Comparison of ENCODE assay signal across 20 cellular contexts in the genomic region with DNA sequence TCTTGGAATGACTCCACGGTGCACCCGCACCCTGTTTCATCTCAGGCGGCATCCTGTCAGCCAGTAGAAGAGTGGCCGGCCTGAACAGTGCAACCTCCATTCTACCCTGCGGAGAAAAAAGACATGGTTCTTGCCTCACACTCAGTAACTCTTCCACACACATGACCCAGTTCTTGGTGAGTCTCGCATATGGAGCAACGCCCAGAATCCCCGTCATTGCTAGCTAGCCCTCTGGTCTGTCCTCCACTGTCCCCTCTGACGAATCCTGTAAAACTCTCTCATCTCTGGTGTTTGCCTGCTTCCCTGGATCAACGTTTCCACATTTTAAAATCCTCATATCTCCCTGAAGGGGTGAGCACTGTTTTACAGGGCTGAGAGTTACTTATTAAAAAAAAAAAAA. TPM values are rescaled to one million over a fixed set of nuclear protein-coding genes. Genes with fewer than 3 reads are reported as not detected.
"Had no signal": no experiment of that assay in that cellular context is flagged by ENCODE, and none has a peak within 500 bp of the region (broad histone marks: within the 10 kb centered on the region; RNA-seq: fewer than 3 reads in every experiment).

No MANE protein-coding gene starts in this region.

- H3K36me3 ChIP-seq: esophagus squamous epithelium, neutrophil, spleen, upper lobe of right lung, WERI-Rb-1 had no signal

- H3K27me3 ChIP-seq: upper lobe of right lung had no signal

- H3K4me3 ChIP-seq: esophagus squamous epithelium, mucosa of descending colon, spleen, upper lobe of right lung had no signal

- H3K9me3 ChIP-seq: esophagus squamous epithelium, mucosa of descending colon, neutrophil, spleen, upper lobe of right lung had no signal

- DNase-seq: activated CD4-positive, alpha-beta memory T cell treated with anti-CD3 and anti-CD28 coated beads, Interleukin-2, amount 10 ng/mL, durations not matched to agents 7 days and 5 days; activated CD4-positive, alpha-beta T cell treated with anti-CD3 and anti-CD28 coated beads for 36 hours; activated naive CD4-positive, alpha-beta T cell treated with anti-CD3 and anti-CD28 coated beads for 36 hours; activated T-cell treated with anti-CD3 and anti-CD28 coated beads, Interleukin-2, amount 50 U/mL, for 24 hours; effector memory CD8-positive, alpha-beta T cell; esophagus squamous epithelium; mucosa of descending colon; naive thymus-derived CD4-positive, alpha-beta T cell; spleen; stimulated activated naive B cell treated with anti-CD40 and anti-IgM and Interleukin-4, amounts not matched to agents 10 μg/mL and 1 μg/mL and 100 μg/mL, for 72 hours; upper lobe of right lung; WERI-Rb-1 had no signal

- H3K27ac ChIP-seq: esophagus squamous epithelium, neutrophil, spleen, upper lobe of right lung, WERI-Rb-1 had no signal

RNA-seq across cellular contexts. Expression of gene RDM1, which starts 4.2 kb away (rescaled TPM):
- total RNA-seq: astrocyte, bronchial epithelial cell, kidney epithelial cell, upper lobe of right lung had no signal

RNA-seq across cellular contexts. Expression of gene LYZL6, which starts 8.8 kb away (rescaled TPM):
- total RNA-seq: activated CD4-positive, alpha-beta memory T cell treated with anti-CD3 and anti-CD28 coated beads, Interleukin-2, amount 10 ng/mL, durations not matched to agents 7 days and 5 days; activated CD4-positive, alpha-beta T cell treated with anti-CD3 and anti-CD28 coated beads for 36 hours; activated naive CD4-positive, alpha-beta T cell treated with anti-CD3 and anti-CD28 coated beads for 36 hours; activated T-helper 2 cell treated with anti-CD3 and anti-CD28 coated beads, Interferon-gamma antibody, Interleukin-2, Interleukin-4, amounts not matched to agents 10 μg/mL and 5 μg/mL and 100 μg/mL, durations not matched to agents 14 hours and 24 hours and 36 hours; astrocyte; bronchial epithelial cell; chondrocyte; esophagus squamous epithelium; frontal cortex; kidney epithelial cell; liver; mucosa of descending colon; naive thymus-derived CD4-positive, alpha-beta T cell; spleen; upper lobe of right lung had no signal
- polyA plus RNA-seq: liver; naive thymus-derived CD4-positive, alpha-beta T cell; spleen had no signal

RNA-seq across cellular contexts. Expression of gene CCL16, which starts 46.5 kb away (rescaled TPM):
- total RNA-seq: activated CD4-positive, alpha-beta memory T cell treated with anti-CD3 and anti-CD28 coated beads, Interleukin-2, amount 10 ng/mL, durations not matched to agents 7 days and 5 days; activated CD4-positive, alpha-beta T cell treated with anti-CD3 and anti-CD28 coated beads for 36 hours; activated naive CD4-positive, alpha-beta T cell treated with anti-CD3 and anti-CD28 coated beads for 36 hours; activated T-helper 2 cell treated with anti-CD3 and anti-CD28 coated beads, Interferon-gamma antibody, Interleukin-2, Interleukin-4, amounts not matched to agents 10 μg/mL and 5 μg/mL and 100 μg/mL, durations not matched to agents 14 hours and 24 hours and 36 hours; astrocyte; bronchial epithelial cell; chondrocyte; frontal cortex; kidney epithelial cell; naive thymus-derived CD4-positive, alpha-beta T cell had no signal
- polyA plus RNA-seq: naive thymus-derived CD4-positive, alpha-beta T cell had no signal

RNA-seq across cellular contexts. Expression of gene CCL14, which starts 51.8 kb away (rescaled TPM):
- total RNA-seq: activated CD4-positive, alpha-beta memory T cell treated with anti-CD3 and anti-CD28 coated beads, Interleukin-2, amount 10 ng/mL, durations not matched to agents 7 days and 5 days; activated CD4-positive, alpha-beta T cell treated with anti-CD3 and anti-CD28 coated beads for 36 hours; activated naive CD4-positive, alpha-beta T cell treated with anti-CD3 and anti-CD28 coated beads for 36 hours; activated T-helper 2 cell treated with anti-CD3 and anti-CD28 coated beads, Interferon-gamma antibody, Interleukin-2, Interleukin-4, amounts not matched to agents 10 μg/mL and 5 μg/mL and 100 μg/mL, durations not matched to agents 14 hours and 24 hours and 36 hours; astrocyte; bronchial epithelial cell; chondrocyte; frontal cortex; kidney epithelial cell; naive thymus-derived CD4-positive, alpha-beta T cell had no signal
- polyA plus RNA-seq: naive thymus-derived CD4-positive, alpha-beta T cell had no signal

RNA-seq across cellular contexts. Expression of gene CCL5, which starts 54.6 kb away (rescaled TPM):
- total RNA-seq: bronchial epithelial cell, chondrocyte, frontal cortex, kidney epithelial cell had no signal
